Comparison of ENCODE assay signal across 8 cellular contexts in genomic region chr10:61140765-61141392, GRCh38.
DNase-seq lines count a peak whose midpoint lies in the region; ATAC-seq and TF ChIP-seq lines count a peak whose summit lies in the region.

No MANE protein-coding gene starts in this region.

- in situ Hi-C loops in GM13976 (cut with MboI; ENCODE audit: low sequenced_read_pairs, unreplicated experiment): no loop called here

- H3K9me3 Mint-ChIP-seq in neural progenitor cell: no peaks in the 10 kb centered on the region

- no peak overlapping the region for H3K27ac Mint-ChIP-seq in neural progenitor cell

- H3K4me1 ChIP-seq in RWPE2 (ENCODE audit: insufficient read depth, poor library complexity, severe bottlenecking) (no peaks in the 10 kb centered on the region), neural progenitor cell (no peaks in the 10 kb centered on the region)

- peak; percentile 72 for ATAC-seq in RWPE2 (ENCODE audit: low read depth)

- no peak overlapping the region for H3K4me2 ChIP-seq in neural progenitor cell

- peak; percentile 41 for TF ChIP-seq CTCF in AG04449 (IDR thresholded peaks at IDR 0.05; ENCODE audit: insufficient read depth, low read length, missing control alignments)
- peak; percentile 33 for TF ChIP-seq CTCF in GM13976 (IDR thresholded peaks at IDR 0.05; ENCODE audit: borderline replicate concordance, control extremely low read depth, extremely low read depth, insufficient read depth, missing control alignments)
- TF ChIP-seq CTCF in RWPE2 (IDR thresholded peaks at IDR 0.05; ENCODE audit: poor library complexity, severe bottlenecking): peak; percentile 83
- peak; percentile 73 for TF ChIP-seq CTCF in fibroblast of pulmonary artery (IDR thresholded peaks at IDR 0.05; ENCODE audit: low read length, missing control alignments)
- TF ChIP-seq CTCF in neural progenitor cell (IDR thresholded peaks at IDR 0.05): peak; percentile 68

- H3K4me3 ChIP-seq in AG04449 (ENCODE audit: low read depth, low read length) (no peak overlapping the region), RWPE2 (ENCODE audit: severe bottlenecking) (no peak overlapping the region), fibroblast of pulmonary artery (replicated peaks; ENCODE audit: low read depth, low read length) (no peak overlapping the region), neural progenitor cell (no peak overlapping the region)
- no peak overlapping the region for H3K4me3 ChIP-seq in Jurkat, Clone E6-1 (ENCODE audit: low read length)

- no peaks in the 10 kb centered on the region for H3K79me2 ChIP-seq in neural progenitor cell (ENCODE audit: low read depth)

- H3K36me3 ChIP-seq in RWPE2 (ENCODE audit: low read depth): no peaks in the 10 kb centered on the region
- no peaks in the 10 kb centered on the region for H3K36me3 ChIP-seq in neural progenitor cell

- no peaks in the 10 kb centered on the region for H3K4me1 Mint-ChIP-seq in neural progenitor cell

- no peaks in the 10 kb centered on the region for H3F3A ChIP-seq in neural progenitor cell (ENCODE audit: low read depth)

- no peak overlapping the region for H3K4me3 Mint-ChIP-seq in neural progenitor cell

- CTCF ChIA-PET in AG04449 (lab: Yijun Ruan, JAX): interaction anchor here (0.6 to 4.5 kb wide), 38 partner anchors 9 to 741 kb away, joined by 3 to 48 read pairs (median 4); no protein-coding TSS in a partner anchor

- no peaks in the 10 kb centered on the region for H4K20me1 ChIP-seq in neural progenitor cell (ENCODE audit: low read depth)

- no peaks in the 10 kb centered on the region for H3K27me3 ChIP-seq in RWPE2 (ENCODE audit: insufficient read depth, poor library complexity, severe bottlenecking)
- H3K27me3 ChIP-seq in neural progenitor cell: no peaks in the 10 kb centered on the region

- DNase-seq in AG04449 (ENCODE audit: low read depth, low spot score): no peak
- no peak for DNase-seq in GM13976 (ENCODE audit: low spot score)
- DNase-seq in Jurkat, Clone E6-1 (ENCODE audit: low read depth, low spot score): peak; percentile 60
- no peak for DNase-seq in RWPE2 (ENCODE audit: low spot score)
- DNase-seq in fibroblast of pulmonary artery (ENCODE audit: low read depth): peak; percentile 85
- DNase-seq in neural progenitor cell (ENCODE audit: low spot score): peak; percentile 45
- DNase-seq in activated CD4-positive, alpha-beta T cell treated with anti-CD3 and anti-CD28 coated beads, Interleukin-2, amount 50 U/mL, for 1 hour: no peak
- DNase-seq in effector CD8-positive, alpha-beta T cell (lab: John Stamatoyannopoulos, UW): no peak

- H3K9me3 ChIP-seq in RWPE2 (ENCODE audit: severe bottlenecking): no peaks in the 10 kb centered on the region
- H3K9me3 ChIP-seq in neural progenitor cell (ENCODE audit: low read depth): no peaks in the 10 kb centered on the region

- no peaks in the 10 kb centered on the region for H3K27me3 Mint-ChIP-seq in neural progenitor cell (ENCODE audit: insufficient read depth, low read depth)

- H3K9ac ChIP-seq in neural progenitor cell: no peak overlapping the region

- no peak overlapping the region for H3K27ac ChIP-seq in RWPE2 (ENCODE audit: poor library complexity, severe bottlenecking)
- no peak overlapping the region for H3K27ac ChIP-seq in neural progenitor cell

- no peaks in the 10 kb centered on the region for H3K36me3 Mint-ChIP-seq in neural progenitor cell

- POLR2A ChIA-PET in AG04449 (lab: Yijun Ruan, JAX): no interaction called here

- no peak overlapping the region for H2AFZ ChIP-seq in neural progenitor cell (replicated peaks)

Comparison
In these comparisons a context has a peak if more than half of its experiments do, and no peak if none do; other contexts are left out.
1. DNase-seq: peak in Jurkat, Clone E6-1 (single experiment), fibroblast of pulmonary artery (single experiment) and neural progenitor cell (single experiment); none in AG04449 (single experiment), GM13976 (single experiment), RWPE2 (single experiment), activated CD4-positive, alpha-beta T cell treated with anti-CD3 and anti-CD28 coated beads, Interleukin-2, amount 50 U/mL, for 1 hour (single experiment) and effector CD8-positive, alpha-beta T cell (single experiment).
2. CTCF ChIP-seq: peak in every context shown above with its lines; median percentile 83 in RWPE2; 73 in fibroblast of pulmonary artery; 68 in neural progenitor cell; 41 in AG04449; 33 in GM13976.